In the genomic region with DNA sequence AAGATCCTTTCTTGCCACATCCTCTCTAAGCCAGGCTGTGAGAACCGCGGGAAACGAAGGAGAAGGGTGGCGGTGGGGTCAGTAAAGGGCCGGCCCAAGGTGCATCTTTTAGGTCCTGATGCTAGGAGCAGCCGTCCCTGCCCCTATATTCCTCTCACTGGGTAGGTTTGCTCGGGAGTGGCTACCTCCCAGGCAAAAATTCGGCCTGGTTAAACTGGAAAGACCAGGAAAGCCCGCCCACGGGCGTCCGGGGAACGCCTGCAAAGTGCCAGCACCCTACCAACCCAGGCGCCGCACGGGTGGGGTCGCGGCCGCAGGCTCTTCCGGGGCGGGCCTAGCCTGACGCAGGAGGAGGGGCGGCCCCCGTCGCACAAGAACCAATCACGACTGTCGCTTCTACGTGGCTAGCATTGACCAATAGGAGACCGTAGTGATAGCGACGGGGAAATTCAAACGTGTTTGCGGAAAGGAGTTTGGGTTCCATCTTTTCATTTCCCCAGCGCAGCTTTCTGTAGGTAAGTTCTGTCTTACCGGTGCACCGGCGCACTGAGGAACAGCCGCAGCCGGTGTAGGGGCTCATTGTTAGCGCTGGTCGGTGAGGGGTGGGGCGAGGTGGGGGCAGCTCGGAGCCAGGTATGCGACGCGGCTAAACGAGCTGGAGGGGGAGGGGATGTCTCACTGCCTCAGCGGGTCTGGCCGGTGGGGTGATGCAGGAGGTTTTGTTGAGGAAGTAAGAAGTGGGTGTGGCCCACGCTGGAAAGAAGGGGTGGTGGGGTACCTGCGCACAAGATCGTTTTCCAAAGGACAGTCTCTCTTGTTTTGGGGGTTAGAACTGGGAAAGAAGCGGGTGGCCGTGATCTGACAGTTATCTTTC, we compare ENCODE assay signal across 1 cellular context.
TF ChIP-seq lines count a peak whose summit lies in the region.

A gene (plus strand): TSS at position 451 of the 874 bp plus-strand sequence. CDS start 1,195 bp downstream, outside the sequence.

TF ChIP-seq in HepG2, 621 proteins besides CTCF, POLR2A, EP300 and RAD21 (continued from another document and continues in another):
- TF ChIP-seq, protein P1, sequence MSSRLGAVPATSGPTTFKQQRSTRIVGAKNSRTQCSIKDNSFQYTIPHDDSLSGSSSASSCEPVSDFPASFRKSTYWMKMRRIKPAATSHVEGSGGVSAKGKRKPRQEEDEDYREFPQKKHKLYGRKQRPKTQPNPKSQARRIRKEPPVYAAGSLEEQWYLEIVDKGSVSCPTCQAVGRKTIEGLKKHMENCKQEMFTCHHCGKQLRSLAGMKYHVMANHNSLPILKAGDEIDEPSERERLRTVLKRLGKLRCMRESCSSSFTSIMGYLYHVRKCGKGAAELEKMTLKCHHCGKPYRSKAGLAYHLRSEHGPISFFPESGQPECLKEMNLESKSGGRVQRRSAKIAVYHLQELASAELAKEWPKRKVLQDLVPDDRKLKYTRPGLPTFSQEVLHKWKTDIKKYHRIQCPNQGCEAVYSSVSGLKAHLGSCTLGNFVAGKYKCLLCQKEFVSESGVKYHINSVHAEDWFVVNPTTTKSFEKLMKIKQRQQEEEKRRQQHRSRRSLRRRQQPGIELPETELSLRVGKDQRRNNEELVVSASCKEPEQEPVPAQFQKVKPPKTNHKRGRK (CRISPR knock-in tag; IDR thresholded peaks at IDR 0.05), result no peak
- TF ChIP-seq ZNF777 (CRISPR knock-in tag; IDR thresholded peaks at IDR 0.05) (no peak; the same call in 1 of the 2 replicates), KDM5B (CRISPR knock-in tag; IDR thresholded peaks at IDR 0.05; ENCODE audit: borderline replicate concordance) (no peak; the same call in 1 of the 2 replicates), SRSF1 (optimal IDR thresholded peaks at IDR 0.05; ENCODE audit: low read depth, low read length) (no peak), RBAK (CRISPR knock-in tag; IDR thresholded peaks at IDR 0.05) (no peak), NCOA1 (CRISPR knock-in tag; IDR thresholded peaks at IDR 0.05) (peak; percentile 32; the same call in 1 of the 2 replicates), KDM1A (CRISPR knock-in tag; IDR thresholded peaks at IDR 0.05) (no peak), NCOA5 (CRISPR knock-in tag; IDR thresholded peaks at IDR 0.05) (no peak), ZNF562 (CRISPR knock-in tag; IDR thresholded peaks at IDR 0.05; ENCODE audit: borderline replicate concordance) (no peak), MYC (CRISPR knock-in tag; IDR thresholded peaks at IDR 0.05; ENCODE audit: borderline replicate concordance) (no peak), ZNF749 (CRISPR knock-in tag; IDR thresholded peaks at IDR 0.05; ENCODE audit: borderline replicate concordance) (peak; percentile 29; the same call in 1 of the 2 replicates), KLF12 (CRISPR knock-in tag; IDR thresholded peaks at IDR 0.05; ENCODE audit: borderline replicate concordance) (peak; percentile 63; the same call in 1 of the 2 replicates), U2AF2 (IDR thresholded peaks at IDR 0.05; ENCODE audit: low read depth, low read length) (no peak), ZMYM4 (CRISPR knock-in tag; IDR thresholded peaks at IDR 0.05) (peak; percentile 85), ZNF34 (CRISPR knock-in tag; IDR thresholded peaks at IDR 0.05; ENCODE audit: borderline replicate concordance) (no peak), TSC22D2 (CRISPR knock-in tag; IDR thresholded peaks at IDR 0.05; ENCODE audit: borderline replicate concordance) (no peak), SSRP1 (CRISPR knock-in tag; IDR thresholded peaks at IDR 0.05) (no peak), NR2F1 (CRISPR knock-in tag; IDR thresholded peaks at IDR 0.05) (no peak), SMC3 (IDR thresholded peaks at IDR 0.05; ENCODE audit: low read length) (no peak), CREB1 (IDR thresholded peaks at IDR 0.05) (peak; percentile 86), CREB1 (CRISPR knock-in tag; IDR thresholded peaks at IDR 0.05) (peak; percentile 92), ZNF788 (CRISPR knock-in tag; IDR thresholded peaks at IDR 0.05; ENCODE audit: borderline replicate concordance) (no peak), ZMYM2 (CRISPR knock-in tag; IDR thresholded peaks at IDR 0.05) (no peak), SMAD9 (CRISPR knock-in tag; IDR thresholded peaks at IDR 0.05) (no peak), EEA1 (CRISPR knock-in tag; IDR thresholded peaks at IDR 0.05; ENCODE audit: borderline replicate concordance) (no peak), EHMT2 (IDR thresholded peaks at IDR 0.05; ENCODE audit: borderline replicate concordance, low read depth, low read length) (no peak), ZNF446 (CRISPR knock-in tag; IDR thresholded peaks at IDR 0.05) (no peak), ZBTB20 (CRISPR knock-in tag; IDR thresholded peaks at IDR 0.05; ENCODE audit: borderline replicate concordance, low read depth) (0 out of 2 replicates have a peak, but pooled peaks have one; percentile 11), SRY (CRISPR knock-in tag; IDR thresholded peaks at IDR 0.05) (no peak), SIX4 (CRISPR knock-in tag; IDR thresholded peaks at IDR 0.05) (no peak), ZNF552 (CRISPR knock-in tag; IDR thresholded peaks at IDR 0.05; ENCODE audit: borderline replicate concordance) (no peak), PAX8 (CRISPR knock-in tag; IDR thresholded peaks at IDR 0.05; ENCODE audit: borderline replicate concordance) (no peak), IRF2 (CRISPR knock-in tag; IDR thresholded peaks at IDR 0.05) (no peak), ZNF737 (CRISPR knock-in tag; IDR thresholded peaks at IDR 0.05; ENCODE audit: borderline replicate concordance) (no peak)
- TF ChIP-seq, protein P2, sequence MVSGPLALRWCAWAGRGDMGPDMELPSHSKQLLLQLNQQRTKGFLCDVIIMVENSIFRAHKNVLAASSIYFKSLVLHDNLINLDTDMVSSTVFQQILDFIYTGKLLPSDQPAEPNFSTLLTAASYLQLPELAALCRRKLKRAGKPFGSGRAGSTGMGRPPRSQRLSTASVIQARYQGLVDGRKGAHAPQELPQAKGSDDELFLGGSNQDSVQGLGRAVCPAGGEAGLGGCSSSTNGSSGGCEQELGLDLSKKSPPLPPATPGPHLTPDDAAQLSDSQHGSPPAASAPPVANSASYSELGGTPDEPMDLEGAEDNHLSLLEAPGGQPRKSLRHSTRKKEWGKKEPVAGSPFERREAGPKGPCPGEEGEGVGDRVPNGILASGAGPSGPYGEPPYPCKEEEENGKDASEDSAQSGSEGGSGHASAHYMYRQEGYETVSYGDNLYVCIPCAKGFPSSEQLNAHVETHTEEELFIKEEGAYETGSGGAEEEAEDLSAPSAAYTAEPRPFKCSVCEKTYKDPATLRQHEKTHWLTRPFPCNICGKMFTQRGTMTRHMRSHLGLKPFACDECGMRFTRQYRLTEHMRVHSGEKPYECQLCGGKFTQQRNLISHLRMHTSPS (CRISPR knock-in tag; IDR thresholded peaks at IDR 0.05; ENCODE audit: low read depth), result no peak
- TF ChIP-seq, protein P3, sequence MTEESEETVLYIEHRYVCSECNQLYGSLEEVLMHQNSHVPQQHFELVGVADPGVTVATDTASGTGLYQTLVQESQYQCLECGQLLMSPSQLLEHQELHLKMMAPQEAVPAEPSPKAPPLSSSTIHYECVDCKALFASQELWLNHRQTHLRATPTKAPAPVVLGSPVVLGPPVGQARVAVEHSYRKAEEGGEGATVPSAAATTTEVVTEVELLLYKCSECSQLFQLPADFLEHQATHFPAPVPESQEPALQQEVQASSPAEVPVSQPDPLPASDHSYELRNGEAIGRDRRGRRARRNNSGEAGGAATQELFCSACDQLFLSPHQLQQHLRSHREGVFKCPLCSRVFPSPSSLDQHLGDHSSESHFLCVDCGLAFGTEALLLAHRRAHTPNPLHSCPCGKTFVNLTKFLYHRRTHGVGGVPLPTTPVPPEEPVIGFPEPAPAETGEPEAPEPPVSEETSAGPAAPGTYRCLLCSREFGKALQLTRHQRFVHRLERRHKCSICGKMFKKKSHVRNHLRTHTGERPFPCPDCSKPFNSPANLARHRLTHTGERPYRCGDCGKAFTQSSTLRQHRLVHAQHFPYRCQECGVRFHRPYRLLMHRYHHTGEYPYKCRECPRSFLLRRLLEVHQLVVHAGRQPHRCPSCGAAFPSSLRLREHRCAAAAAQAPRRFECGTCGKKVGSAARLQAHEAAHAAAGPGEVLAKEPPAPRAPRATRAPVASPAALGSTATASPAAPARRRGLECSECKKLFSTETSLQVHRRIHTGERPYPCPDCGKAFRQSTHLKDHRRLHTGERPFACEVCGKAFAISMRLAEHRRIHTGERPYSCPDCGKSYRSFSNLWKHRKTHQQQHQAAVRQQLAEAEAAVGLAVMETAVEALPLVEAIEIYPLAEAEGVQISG (CRISPR knock-in tag; IDR thresholded peaks at IDR 0.05), result no peak; the same call in 1 of the 2 replicates
- TF ChIP-seq, protein P4, sequence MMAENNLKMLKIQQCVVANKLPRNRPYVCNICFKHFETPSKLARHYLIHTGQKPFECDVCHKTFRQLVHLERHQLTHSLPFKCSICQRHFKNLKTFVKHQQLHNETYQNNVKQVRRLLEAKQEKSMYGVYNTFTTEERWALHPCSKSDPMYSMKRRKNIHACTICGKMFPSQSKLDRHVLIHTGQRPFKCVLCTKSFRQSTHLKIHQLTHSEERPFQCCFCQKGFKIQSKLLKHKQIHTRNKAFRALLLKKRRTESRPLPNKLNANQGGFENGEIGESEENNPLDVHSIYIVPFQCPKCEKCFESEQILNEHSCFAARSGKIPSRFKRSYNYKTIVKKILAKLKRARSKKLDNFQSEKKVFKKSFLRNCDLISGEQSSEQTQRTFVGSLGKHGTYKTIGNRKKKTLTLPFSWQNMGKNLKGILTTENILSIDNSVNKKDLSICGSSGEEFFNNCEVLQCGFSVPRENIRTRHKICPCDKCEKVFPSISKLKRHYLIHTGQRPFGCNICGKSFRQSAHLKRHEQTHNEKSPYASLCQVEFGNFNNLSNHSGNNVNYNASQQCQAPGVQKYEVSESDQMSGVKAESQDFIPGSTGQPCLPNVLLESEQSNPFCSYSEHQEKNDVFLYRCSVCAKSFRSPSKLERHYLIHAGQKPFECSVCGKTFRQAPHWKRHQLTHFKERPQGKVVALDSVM (CRISPR knock-in tag; IDR thresholded peaks at IDR 0.05), result no peak
- TF ChIP-seq, protein P5, sequence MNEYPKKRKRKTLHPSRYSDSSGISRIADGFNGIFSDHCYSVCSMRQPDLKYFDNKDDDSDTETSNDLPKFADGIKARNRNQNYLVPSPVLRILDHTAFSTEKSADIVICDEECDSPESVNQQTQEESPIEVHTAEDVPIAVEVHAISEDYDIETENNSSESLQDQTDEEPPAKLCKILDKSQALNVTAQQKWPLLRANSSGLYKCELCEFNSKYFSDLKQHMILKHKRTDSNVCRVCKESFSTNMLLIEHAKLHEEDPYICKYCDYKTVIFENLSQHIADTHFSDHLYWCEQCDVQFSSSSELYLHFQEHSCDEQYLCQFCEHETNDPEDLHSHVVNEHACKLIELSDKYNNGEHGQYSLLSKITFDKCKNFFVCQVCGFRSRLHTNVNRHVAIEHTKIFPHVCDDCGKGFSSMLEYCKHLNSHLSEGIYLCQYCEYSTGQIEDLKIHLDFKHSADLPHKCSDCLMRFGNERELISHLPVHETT (CRISPR knock-in tag; conservative IDR thresholded peaks at IDR 0.05), result no peak
- TF ChIP-seq, protein P6, sequence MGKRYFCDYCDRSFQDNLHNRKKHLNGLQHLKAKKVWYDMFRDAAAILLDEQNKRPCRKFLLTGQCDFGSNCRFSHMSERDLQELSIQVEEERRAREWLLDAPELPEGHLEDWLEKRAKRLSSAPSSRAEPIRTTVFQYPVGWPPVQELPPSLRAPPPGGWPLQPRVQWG (CRISPR knock-in tag; IDR thresholded peaks at IDR 0.05; ENCODE audit: borderline replicate concordance, low read depth), result no peak
- TF ChIP-seq, protein P7, sequence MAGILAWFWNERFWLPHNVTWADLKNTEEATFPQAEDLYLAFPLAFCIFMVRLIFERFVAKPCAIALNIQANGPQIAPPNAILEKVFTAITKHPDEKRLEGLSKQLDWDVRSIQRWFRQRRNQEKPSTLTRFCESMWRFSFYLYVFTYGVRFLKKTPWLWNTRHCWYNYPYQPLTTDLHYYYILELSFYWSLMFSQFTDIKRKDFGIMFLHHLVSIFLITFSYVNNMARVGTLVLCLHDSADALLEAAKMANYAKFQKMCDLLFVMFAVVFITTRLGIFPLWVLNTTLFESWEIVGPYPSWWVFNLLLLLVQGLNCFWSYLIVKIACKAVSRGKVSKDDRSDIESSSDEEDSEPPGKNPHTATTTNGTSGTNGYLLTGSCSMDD (CRISPR knock-in tag; IDR thresholded peaks at IDR 0.05), result no peak
- TF ChIP-seq, protein P8, sequence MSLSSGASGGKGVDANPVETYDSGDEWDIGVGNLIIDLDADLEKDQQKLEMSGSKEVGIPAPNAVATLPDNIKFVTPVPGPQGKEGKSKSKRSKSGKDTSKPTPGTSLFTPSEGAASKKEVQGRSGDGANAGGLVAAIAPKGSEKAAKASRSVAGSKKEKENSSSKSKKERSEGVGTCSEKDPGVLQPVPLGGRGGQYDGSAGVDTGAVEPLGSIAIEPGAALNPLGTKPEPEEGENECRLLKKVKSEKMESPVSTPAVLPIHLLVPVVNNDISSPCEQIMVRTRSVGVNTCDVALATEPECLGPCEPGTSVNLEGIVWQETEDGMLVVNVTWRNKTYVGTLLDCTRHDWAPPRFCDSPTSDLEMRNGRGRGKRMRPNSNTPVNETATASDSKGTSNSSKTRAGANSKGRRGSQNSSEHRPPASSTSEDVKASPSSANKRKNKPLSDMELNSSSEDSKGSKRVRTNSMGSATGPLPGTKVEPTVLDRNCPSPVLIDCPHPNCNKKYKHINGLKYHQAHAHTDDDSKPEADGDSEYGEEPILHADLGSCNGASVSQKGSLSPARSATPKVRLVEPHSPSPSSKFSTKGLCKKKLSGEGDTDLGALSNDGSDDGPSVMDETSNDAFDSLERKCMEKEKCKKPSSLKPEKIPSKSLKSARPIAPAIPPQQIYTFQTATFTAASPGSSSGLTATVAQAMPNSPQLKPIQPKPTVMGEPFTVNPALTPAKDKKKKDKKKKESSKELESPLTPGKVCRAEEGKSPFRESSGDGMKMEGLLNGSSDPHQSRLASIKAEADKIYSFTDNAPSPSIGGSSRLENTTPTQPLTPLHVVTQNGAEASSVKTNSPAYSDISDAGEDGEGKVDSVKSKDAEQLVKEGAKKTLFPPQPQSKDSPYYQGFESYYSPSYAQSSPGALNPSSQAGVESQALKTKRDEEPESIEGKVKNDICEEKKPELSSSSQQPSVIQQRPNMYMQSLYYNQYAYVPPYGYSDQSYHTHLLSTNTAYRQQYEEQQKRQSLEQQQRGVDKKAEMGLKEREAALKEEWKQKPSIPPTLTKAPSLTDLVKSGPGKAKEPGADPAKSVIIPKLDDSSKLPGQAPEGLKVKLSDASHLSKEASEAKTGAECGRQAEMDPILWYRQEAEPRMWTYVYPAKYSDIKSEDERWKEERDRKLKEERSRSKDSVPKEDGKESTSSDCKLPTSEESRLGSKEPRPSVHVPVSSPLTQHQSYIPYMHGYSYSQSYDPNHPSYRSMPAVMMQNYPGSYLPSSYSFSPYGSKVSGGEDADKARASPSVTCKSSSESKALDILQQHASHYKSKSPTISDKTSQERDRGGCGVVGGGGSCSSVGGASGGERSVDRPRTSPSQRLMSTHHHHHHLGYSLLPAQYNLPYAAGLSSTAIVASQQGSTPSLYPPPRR (CRISPR knock-in tag; IDR thresholded peaks at IDR 0.05; ENCODE audit: borderline replicate concordance), result no peak
- TF ChIP-seq, protein P9, sequence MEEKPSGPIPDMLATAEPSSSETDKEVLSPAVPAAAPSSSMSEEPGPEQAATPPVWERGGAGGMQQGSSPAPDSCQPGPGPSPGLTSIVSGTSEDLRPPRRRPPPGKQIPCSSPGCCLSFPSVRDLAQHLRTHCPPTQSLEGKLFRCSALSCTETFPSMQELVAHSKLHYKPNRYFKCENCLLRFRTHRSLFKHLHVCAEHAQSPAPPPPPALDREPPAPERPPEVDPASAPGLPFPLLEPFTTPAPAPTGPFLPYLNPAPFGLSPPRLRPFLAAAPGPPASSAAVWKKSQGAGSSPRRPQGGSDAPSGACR (CRISPR knock-in tag; IDR thresholded peaks at IDR 0.05), result no peak
